In genomic region chr15:67085818-67086649, GRCh38 we compare ENCODE assay signal across 8 cellular contexts. TPM values are rescaled to one million over a fixed set of nuclear protein-coding genes. Genes with fewer than 3 reads are reported as not detected.
DNase-seq lines count a peak whose midpoint lies in the region; ATAC-seq and TF ChIP-seq lines count a peak whose summit lies in the region.

No MANE protein-coding gene starts in this region.

- H3K36me3 ChIP-seq in ACC112 (ENCODE audit: insufficient read depth, low read length) (peaks cover 27% of the 10 kb centered on the region), SJSA1 (peaks cover 16% of the 10 kb centered on the region; the same call in 1 of the 2 replicates), stomach (no peaks in the 10 kb centered on the region)

- H3K27ac ChIP-seq in ACC112 (ENCODE audit: low read depth, low read length) (peak overlapping the region; percentile 71), SJSA1 (0 out of 2 replicates have a peak overlapping the region, but pooled peaks have one; percentile 10), stomach (peak overlapping the region; percentile 9 to 76 (median 58))

- ATAC-seq in GM18517 (IDR thresholded peaks at IDR 0.05; ENCODE audit: unreplicated experiment) (peak; percentile 35), HG02938 (IDR thresholded peaks at IDR 0.05; ENCODE audit: unreplicated experiment) (peak; percentile 41), GM19023 (IDR thresholded peaks at IDR 0.05; ENCODE audit: unreplicated experiment) (no peak)

- no peaks in the 10 kb centered on the region for H3K9me3 ChIP-seq in SJSA1 (replicated peaks)
- no peaks in the 10 kb centered on the region for H3K9me3 ChIP-seq in stomach

- TF ChIP-seq POLR2A in stomach (IDR thresholded peaks at IDR 0.05), result no peak

- DNase-seq in SJSA1 (ENCODE audit: low read depth in 1 of 2, low spot score in 2 of 2), result peak in 1 of 2 experiments; percentile 32
- DNase-seq in fibroblast of peridontal ligament (ENCODE audit: extremely low read depth), result peak; percentile 96
- DNase-seq in stomach, result no peak
- DNase-seq in NCI-H82 (lab: John Stamatoyannopoulos, UW), result no peak

- TF ChIP-seq CTCF in stomach (IDR thresholded peaks at IDR 0.05), result no peak

- intact Hi-C loops in stomach (cut with DNase I; ENCODE audit: low total_unique reads), result no loop called here

- H3K4me1 ChIP-seq in ACC112 (ENCODE audit: control insufficient read depth, insufficient read depth, low read length, unreplicated experiment), result peaks cover 95% of the 10 kb centered on the region
- peaks cover 90% of the 10 kb centered on the region for H3K4me1 ChIP-seq in SJSA1 (replicated peaks)
- peaks cover 94 to 100% (median 99%) of the 10 kb centered on the region in 4 donors for H3K4me1 ChIP-seq in stomach

- no peaks in the 10 kb centered on the region for H3K27me3 ChIP-seq in ACC112 (ENCODE audit: insufficient read depth, low read length)
- no peaks in the 10 kb centered on the region for H3K27me3 ChIP-seq in SJSA1 (replicated peaks)
- H3K27me3 ChIP-seq in stomach, result no peaks in the 10 kb centered on the region

- no peak overlapping the region for H2AFZ ChIP-seq in ACC112 (ENCODE audit: low read length, unreplicated experiment)

- WGBS in stomach, 5 donors, result 58 to 72% (median 59%) methylated on average over 3 of the region's 3 CpGs

- H3K4me3 ChIP-seq in ACC112 (ENCODE audit: low read depth, low read length) (peak overlapping the region; percentile 7; the same call in 1 of the 2 replicates), SJSA1 (no peak overlapping the region), stomach (no peak overlapping the region)

- H3K79me2 ChIP-seq in ACC112 (ENCODE audit: control insufficient read depth, insufficient read depth, low read length, unreplicated experiment), result peaks cover 96% of the 10 kb centered on the region

- TF ChIP-seq EP300 in stomach (IDR thresholded peaks at IDR 0.05), result no peak

RNA-seq across cellular contexts. Expression of gene SMAD3, which starts 20.6 kb away (rescaled TPM):
- total RNA-seq in SJSA1 (2014; rRNA removed; shearing (Covaris generic)), result 19.5 and 22.0 TPM in 2 replicates
- total RNA-seq in stomach, result 100 to 1,000 TPM in 1 of 5 donors, 10 to 100 TPM in 4; 22.8 to 103 (median 48.1) TPM
- 10 to 100 TPM in 2 of 3 donors, 1 to 10 TPM in 1; 6.8 to 18.2 (median 10.7) TPM for polyA plus RNA-seq in stomach

Comparison
In these comparisons a context has a peak if more than half of its experiments do, and no peak if none do; other contexts are left out.
1. H3K27ac ChIP-seq: peak in every context shown above with its lines; median percentile 71 in ACC112; 58 in stomach; 10 in SJSA1.